In genomic region chr12:78208106-78208505, GRCh38 we compare ENCODE assay signal across 24 cellular contexts.
DNase-seq lines count a peak whose midpoint lies in the region; ATAC-seq, FAIRE-seq and TF ChIP-seq lines count a peak whose summit lies in the region.
"Had no signal": no experiment of that assay in that cellular context is flagged by ENCODE, and none has a peak within 500 bp of the region (broad histone marks: within the 10 kb centered on the region; RNA-seq: fewer than 3 reads in every experiment).

No MANE protein-coding gene starts in this region.

- POLR2A ChIA-PET in HEK293 (lab: Yijun Ruan, JAX) = no interaction called here

- H3K4me1 ChIP-seq in HEK293 (ENCODE audit: control insufficient read depth, insufficient read depth, low read length) (0 out of 2 replicates have a peak, but pooled peaks cover 4% of the 10 kb centered on the region), gastroesophageal sphincter (no peaks in the 10 kb centered on the region)
- H3K4me1 ChIP-seq: esophagus muscularis mucosa, right atrium auricular region had no signal

- TF ChIP-seq CTCF in HEK293 (tag by site-specific recombination; IDR thresholded peaks at IDR 0.05) (no peak), bronchial epithelial cell (IDR thresholded peaks at IDR 0.05; ENCODE audit: insufficient read depth, low read length, severe bottlenecking) (no peak), nephron (IDR thresholded peaks at IDR 0.05; ENCODE audit: unreplicated experiment in 3 of 3) (no peak), gastroesophageal sphincter (IDR thresholded peaks at IDR 0.05) (no peak)

- H3K36me3 ChIP-seq in HEK293 (ENCODE audit: control insufficient read depth in 2 of 2, insufficient read depth in 1 of 2, low read length in 2 of 2) = no peaks in the 10 kb centered on the region
- no peaks in the 10 kb centered on the region for H3K36me3 ChIP-seq in bronchial epithelial cell (ENCODE audit: control insufficient read depth, insufficient read depth, low read length)
- H3K36me3 ChIP-seq in gastroesophageal sphincter = no peaks in the 10 kb centered on the region
- H3K36me3 ChIP-seq: brain microvascular endothelial cell, esophagus muscularis mucosa, right atrium auricular region had no signal

- intact Hi-C loops in activated naive CD4-positive, alpha-beta T cell treated with anti-CD3 and anti-CD28 coated beads for 36 hours (cut with micrococcal nuclease) = no loop called here

- CTCF ChIA-PET in HEK293 (lab: Yijun Ruan, JAX) = no interaction called here
- CTCF ChIA-PET in activated naive CD4-positive, alpha-beta T cell treated with anti-CD3 and anti-CD28 coated beads for 36 hours (lab: Charles Lee) = no interaction called here

- H3K36me3 Mint-ChIP-seq in nephron (ENCODE audit: low read depth) = peaks cover 26% of the 10 kb centered on the region
- H3K36me3 Mint-ChIP-seq in activated naive CD4-positive, alpha-beta T cell treated with anti-CD3 and anti-CD28 coated beads for 36 hours (ENCODE audit: low read depth) = no peaks in the 10 kb centered on the region
- H3K36me3 Mint-ChIP-seq: activated naive CD8-positive, alpha-beta T cell treated with anti-CD3 and anti-CD28 coated beads for 36 hours; CD8-positive, alpha-beta T cell; naive B cell had no signal

- H3K4me3 ChIP-seq in HEK293 (ENCODE audit: low read depth, low read length) (no peak overlapping the region), bronchial epithelial cell (ENCODE audit: low read depth, low read length) (no peak overlapping the region), gastroesophageal sphincter (no peak overlapping the region)
- H3K4me3 ChIP-seq: esophagus muscularis mucosa, K562, right atrium auricular region had no signal

- no peaks in the 10 kb centered on the region for H3K9me3 Mint-ChIP-seq in nephron
- H3K9me3 Mint-ChIP-seq in activated naive CD4-positive, alpha-beta T cell treated with anti-CD3 and anti-CD28 coated beads for 36 hours = no peaks in the 10 kb centered on the region
- H3K9me3 Mint-ChIP-seq: activated CD4-positive, alpha-beta T cell treated with anti-CD3 and anti-CD28 coated beads, Interleukin-2, amount 10 ng/mL, durations not matched to agents 24 days and 14 days; naive B cell; type B pancreatic cell had no signal

- no peak overlapping the region for H3K4me3 Mint-ChIP-seq in nephron
- no peak overlapping the region for H3K4me3 Mint-ChIP-seq in activated naive CD4-positive, alpha-beta T cell treated with anti-CD3 and anti-CD28 coated beads for 36 hours
- H3K4me3 Mint-ChIP-seq: activated CD4-positive, alpha-beta T cell treated with anti-CD3 and anti-CD28 coated beads, Interleukin-2, amount 10 ng/mL, durations not matched to agents 24 days and 14 days; activated naive CD8-positive, alpha-beta T cell treated with anti-CD3 and anti-CD28 coated beads for 36 hours; CD8-positive, alpha-beta T cell; type B pancreatic cell had no signal

- TF ChIP-seq POLR2A in gastroesophageal sphincter (IDR thresholded peaks at IDR 0.05) = no peak

- TF ChIP-seq EP300 in gastroesophageal sphincter (IDR thresholded peaks at IDR 0.05) = no peak

- H3K27me3 ChIP-seq in bronchial epithelial cell (ENCODE audit: control insufficient read depth, insufficient read depth, low read length) = no peaks in the 10 kb centered on the region
- no peaks in the 10 kb centered on the region for H3K27me3 ChIP-seq in gastroesophageal sphincter
- H3K27me3 ChIP-seq: brain microvascular endothelial cell, esophagus muscularis mucosa, right atrium auricular region had no signal

- ATAC-seq in GM18861 (IDR thresholded peaks at IDR 0.05; ENCODE audit: unreplicated experiment) (no peak), GM21825 (IDR thresholded peaks at IDR 0.05; ENCODE audit: unreplicated experiment) (no peak), gastroesophageal sphincter (no peak)
- ATAC-seq: CD8-positive, alpha-beta T cell; K562; left cardiac atrium; Panc1 had no signal

- DNase-seq in NCI-H345 (lab: John Stamatoyannopoulos, UW) (peak; percentile 63), bronchial epithelial cell (ENCODE audit: low read depth) (peak; percentile 9)
- DNase-seq in activated naive CD4-positive, alpha-beta T cell treated with anti-CD3 and anti-CD28 coated beads for 36 hours = no peak
- DNase-seq: activated CD4-positive, alpha-beta T cell treated with anti-CD3 and anti-CD28 coated beads, Interleukin-2, amount 10 ng/mL, durations not matched to agents 24 days and 14 days; activated naive CD8-positive, alpha-beta T cell treated with anti-CD3 and anti-CD28 coated beads for 36 hours; brain microvascular endothelial cell; CD8-positive, alpha-beta T cell; DND-41; effector memory CD4-positive, alpha-beta T cell; HCEC 1CT; left cardiac atrium; mesendoderm; naive B cell had no signal

- FAIRE-seq in bronchial epithelial cell (lab: Jason Lieb, UNC) = no peak
- FAIRE-seq: K562 had no signal

- H3K27me3 Mint-ChIP-seq in nephron (ENCODE audit: low read depth) = no peaks in the 10 kb centered on the region
- H3K27me3 Mint-ChIP-seq in activated naive CD4-positive, alpha-beta T cell treated with anti-CD3 and anti-CD28 coated beads for 36 hours (ENCODE audit: low read depth) = no peaks in the 10 kb centered on the region
- H3K27me3 Mint-ChIP-seq: activated CD4-positive, alpha-beta T cell treated with anti-CD3 and anti-CD28 coated beads, Interleukin-2, amount 10 ng/mL, durations not matched to agents 24 days and 14 days; activated naive CD8-positive, alpha-beta T cell treated with anti-CD3 and anti-CD28 coated beads for 36 hours; naive B cell; type B pancreatic cell had no signal

- H3K4me1 Mint-ChIP-seq in nephron = peaks cover 46% of the 10 kb centered on the region
- no peaks in the 10 kb centered on the region for H3K4me1 Mint-ChIP-seq in activated naive CD4-positive, alpha-beta T cell treated with anti-CD3 and anti-CD28 coated beads for 36 hours (ENCODE audit: low read depth)
- H3K4me1 Mint-ChIP-seq: activated CD4-positive, alpha-beta T cell treated with anti-CD3 and anti-CD28 coated beads, Interleukin-2, amount 10 ng/mL, durations not matched to agents 24 days and 14 days; activated naive CD8-positive, alpha-beta T cell treated with anti-CD3 and anti-CD28 coated beads for 36 hours; naive B cell had no signal

- H3K9me3 ChIP-seq in HEK293 (ENCODE audit: control insufficient read depth, insufficient read depth, low read depth, low read length) (no peaks in the 10 kb centered on the region), gastroesophageal sphincter (no peaks in the 10 kb centered on the region)
- H3K9me3 ChIP-seq: esophagus muscularis mucosa, right atrium auricular region had no signal

- 85 to 88% methylated on average over 6 of the region's 6 CpGs for WGBS in gastroesophageal sphincter (ENCODE audit: low coverage in 1 of 2), 2 donors

- H3K27ac ChIP-seq in HEK293 (ENCODE audit: extremely low read depth, low read depth, low read length) (no peak overlapping the region), gastroesophageal sphincter (no peak overlapping the region)
- H3K27ac ChIP-seq: brain microvascular endothelial cell, esophagus muscularis mucosa, right atrium auricular region, VCaP had no signal

- peak overlapping the region in 2 of 3 experiments; percentile 4 to 34 for H3K27ac Mint-ChIP-seq in nephron
- no peak overlapping the region for H3K27ac Mint-ChIP-seq in activated naive CD4-positive, alpha-beta T cell treated with anti-CD3 and anti-CD28 coated beads for 36 hours
- H3K27ac Mint-ChIP-seq: activated CD4-positive, alpha-beta T cell treated with anti-CD3 and anti-CD28 coated beads, Interleukin-2, amount 10 ng/mL, durations not matched to agents 24 days and 14 days; activated naive CD8-positive, alpha-beta T cell treated with anti-CD3 and anti-CD28 coated beads for 36 hours; CD8-positive, alpha-beta T cell; naive B cell; type B pancreatic cell had no signal

TF ChIP-seq in HEK293, 187 proteins besides CTCF, POLR2A, EP300 and RAD21:
- TF ChIP-seq ZNF473 (tag by site-specific recombination; IDR thresholded peaks at IDR 0.05) (no peak), EGR2 (tag by site-specific recombination; IDR thresholded peaks at IDR 0.05; ENCODE audit: low read depth) (0 out of 2 replicates have a peak, but pooled peaks have one; percentile 15)
